15 cellular contexts compared by ENCODE assay signal in genomic region chr1:110070282-110070967, GRCh38. TPM values are rescaled to one million over a fixed set of nuclear protein-coding genes. Genes with fewer than 3 reads are reported as not detected.
DNase-seq lines count a peak whose midpoint lies in the region; ATAC-seq, FAIRE-seq and TF ChIP-seq lines count a peak whose summit lies in the region.
"Had no signal": no experiment of that assay in that cellular context is flagged by ENCODE, and none has a peak within 500 bp of the region (broad histone marks: within the 10 kb centered on the region; RNA-seq: fewer than 3 reads in every experiment).

Gene ALX3 (minus strand): TSS chr1:110070672. CDS start chr1:110070612, 60 bp downstream.

- peak; percentile 7 for ATAC-seq in mucosa of descending colon
- ATAC-seq in HG02610 (IDR thresholded peaks at IDR 0.05; ENCODE audit: unreplicated experiment): no peak
- ATAC-seq: gastroesophageal sphincter had no signal

- H3K27ac ChIP-seq in BLaER1 treated with 17β-estradiol and CSF1 and Interleukin-3, amounts not matched to agents 10 nM and 100 nM: no peak within 1 kb of the TSS
- H3K27ac ChIP-seq in HUES64 (ENCODE audit: low read depth, low read length) (no peak within 1 kb of the TSS), H1 (ENCODE audit: low read depth, low read length) (no peak within 1 kb of the TSS)
- H3K27ac ChIP-seq: gastroesophageal sphincter, neutrophil had no signal

- H3K27me3 ChIP-seq in BLaER1 treated with 17β-estradiol and CSF1 and Interleukin-3, amounts not matched to agents 10 nM and 100 nM: peaks cover 78 to 99% (median 92%) of the 10 kb centered on the region in 11 experiments
- H3K27me3 ChIP-seq in HUES64 (ENCODE audit: insufficient read depth, low read length) (peaks cover 100% of the 10 kb centered on the region), H1 (replicated peaks in 1 of 4; ENCODE audit: control insufficient read depth in 3 of 4, extremely low read depth in 1 of 4, insufficient read depth in 3 of 4, low read length in 3 of 4) (peaks cover 64 to 94% (median 81%) of the 10 kb centered on the region in 4 experiments)

- no peak within 1 kb of the TSS for H2AFZ ChIP-seq in H1 (ENCODE audit: low read length)

- peak within 1 kb of the TSS; percentile 51; the same call in 1 of the 2 replicates for H3K18ac ChIP-seq in H1 (ENCODE audit: extremely low read depth, low read length)

- no peak within 1 kb of the TSS for H2BK5ac ChIP-seq in H1 (ENCODE audit: low read depth, low read length)

- H2BK15ac ChIP-seq in H1 (ENCODE audit: low read length): peak within 1 kb of the TSS; percentile 46; the same call in 1 of the 2 replicates

- no peak for TF ChIP-seq RAD21 in H1 (IDR thresholded peaks at IDR 0.05 in 1 of 2, conservative IDR thresholded peaks at IDR 0.05 in 1 of 2; ENCODE audit: low read depth in 2 of 2, low read length in 2 of 2)

- H3K56ac ChIP-seq in H1 (replicated peaks; ENCODE audit: insufficient read length, low read depth, low read length): no peak within 1 kb of the TSS

- no peak for TF ChIP-seq POLR2A in H1 (IDR thresholded peaks at IDR 0.05; ENCODE audit: control extremely low read depth in 1 of 2, low read depth in 2 of 2, low read length in 2 of 2)

- DNase-seq in H1 (ENCODE audit: low read depth in 1 of 2, low spot score in 2 of 2) (peak in 1 of 2 experiments; percentile 71), mucosa of descending colon (no peak), HT-29 (ENCODE audit: low spot score) (no peak), MV-4-11 (lab: John Stamatoyannopoulos, UW) (no peak), NCI-H526 treated with DMSO at 0.1 percent for 48 hours (lab: John Stamatoyannopoulos, UW) (no peak)
- DNase-seq: NCI-H1105 treated with DMSO at 0.1 percent for 48 hours, T-helper 9 cell had no signal

- peaks cover 0 to 12% (median 0%) of the 10 kb centered on the region in 11 experiments; a peak in 4 of 22 replicates for H3K9me3 ChIP-seq in BLaER1 treated with 17β-estradiol and CSF1 and Interleukin-3, amounts not matched to agents 10 nM and 100 nM (replicated peaks in 1 of 11)
- no peaks in the 10 kb centered on the region for H3K9me3 ChIP-seq in HUES64 (ENCODE audit: insufficient read depth, low read depth, low read length)
- no peaks in the 10 kb centered on the region; a peak in 1 of 4 replicates for H3K9me3 ChIP-seq in H1 (ENCODE audit: insufficient read depth in 2 of 2, low read depth in 1 of 2, low read length in 1 of 2)
- no peaks in the 10 kb centered on the region for H3K9me3 ChIP-seq in mucosa of descending colon
- H3K9me3 ChIP-seq: neutrophil had no signal

- no peaks in the 10 kb centered on the region for H3K36me3 ChIP-seq in BLaER1 treated with 17β-estradiol and CSF1 and Interleukin-3, amounts not matched to agents 10 nM and 100 nM
- H3K36me3 ChIP-seq in HUES64 (ENCODE audit: insufficient read depth, low read length): no peaks in the 10 kb centered on the region
- peaks cover 0 to 8% (median 0%) of the 10 kb centered on the region in 4 experiments; a peak in 3 of 8 replicates for H3K36me3 ChIP-seq in H1 (ENCODE audit: control insufficient read depth in 2 of 4, insufficient read depth in 4 of 4, low read length in 3 of 4)
- H3K36me3 ChIP-seq in mucosa of descending colon (ENCODE audit: low read depth): no peaks in the 10 kb centered on the region
- H3K36me3 ChIP-seq: gastroesophageal sphincter, neutrophil had no signal

- H3K79me1 ChIP-seq in H1 (ENCODE audit: low read depth, low read length): no peaks in the 10 kb centered on the region

- H2BK120ac ChIP-seq in H1 (replicated peaks; ENCODE audit: low read depth, low read length): no peak within 1 kb of the TSS

- H4K8ac ChIP-seq in H1 (ENCODE audit: extremely low read depth, insufficient read depth, low read length): peak within 1 kb of the TSS; percentile 51; the same call in 1 of the 2 replicates

- no peak within 1 kb of the TSS for H3K14ac ChIP-seq in H1 (ENCODE audit: insufficient read length)

- WGBS in HUES64: 1% methylated on average over 75 of the region's 75 CpGs
- whole genome bisulfite sequencing in H1 (ENCODE audit: extremely low coverage in 1 of 2, insufficient coverage in 1 of 2, insufficient read length in 1 of 2, insufficient replicate concordance in 2 of 2, low coverage in 1 of 2, low lambda C conversion rate in 2 of 2, missing lambda C conversion rate in 1 of 2), 2 experiments: 1% methylated on average over 15 of the region's 75 CpGs; no CpG with 5 or more reads in 1 of the 2 experiments

- peak within 1 kb of the TSS; percentile 61; the same call in 1 of the 2 replicates for H2BK20ac ChIP-seq in H1 (ENCODE audit: low read length)

- peaks cover 0 to 57% (median 46%) of the 10 kb centered on the region in 11 experiments; a peak in 18 of 22 replicates for H4K20me1 ChIP-seq in BLaER1 treated with 17β-estradiol and CSF1 and Interleukin-3, amounts not matched to agents 10 nM and 100 nM
- peaks cover 7 to 10% of the 10 kb centered on the region in 2 experiments for H4K20me1 ChIP-seq in H1 (replicated peaks in 1 of 2; ENCODE audit: control insufficient read depth in 1 of 2, insufficient read depth in 2 of 2, low read length in 2 of 2)

- no peak within 1 kb of the TSS for H3K4ac ChIP-seq in H1 (replicated peaks; ENCODE audit: insufficient read length, low read depth, low read length)

- H4K5ac ChIP-seq in H1 (ENCODE audit: insufficient read length, low read depth, low read length): no peak within 1 kb of the TSS

- H2BK12ac ChIP-seq in H1 (ENCODE audit: low read depth, low read length): no peak within 1 kb of the TSS; the same call in 1 of the 2 replicates

- CTCF ChIA-PET in H1 (lab: Charles Lee; ENCODE audit: partially characterized antibody): interaction anchor here (0.7 to 52.4 kb wide), 7 partner anchors 15 to 242 kb away, joined by 3 to 1450 read pairs (median 5); partner anchors contain the start of genes ALX3, STRIP1 and UBL4B

- POLR2A ChIA-PET in H1 (lab: Charles Lee; ENCODE audit: partially characterized antibody): interaction anchor here (0.5 to 2.6 kb wide), 5 partner anchors 11 to 46 kb away, joined by 3 to 11 read pairs (median 3); partner anchors contain the start of gene STRIP1

- FAIRE-seq in H1 (lab: Jason Lieb, UNC): no peak
- FAIRE-seq: D721Med had no signal

- H3K23ac ChIP-seq in H1 (ENCODE audit: insufficient read length): no peak within 1 kb of the TSS

- H3K79me2 ChIP-seq in H1 (ENCODE audit: control insufficient read depth in 1 of 2, insufficient read depth in 2 of 2, low read length in 2 of 2): no peaks in the 10 kb centered on the region

- intact Hi-C loops in mucosa of descending colon (cut with DNase I, micrococcal nuclease): no loop called here

- H3K4me1 ChIP-seq in BLaER1 treated with 17β-estradiol and CSF1 and Interleukin-3, amounts not matched to agents 10 nM and 100 nM: peaks cover 0 to 12% (median 4%) of the 10 kb centered on the region in 10 experiments; a peak in 9 of 20 replicates
- H3K4me1 ChIP-seq in HUES64 (ENCODE audit: insufficient read depth, low read length): peaks cover 5% of the 10 kb centered on the region; the same call in 1 of the 2 replicates
- H3K4me1 ChIP-seq in H1 (replicated peaks in 1 of 4; ENCODE audit: control insufficient read depth in 3 of 4, insufficient read depth in 4 of 4, low read length in 3 of 4): peaks cover 3 to 31% (median 15%) of the 10 kb centered on the region in 4 experiments; a peak in 6 of 7 replicates
- H3K4me1 ChIP-seq in mucosa of descending colon (ENCODE audit: low read depth): peaks cover 26% of the 10 kb centered on the region

- H3K9ac ChIP-seq in BLaER1 treated with 17β-estradiol and CSF1 and Interleukin-3, amounts not matched to agents 10 nM and 100 nM: no peak within 1 kb of the TSS
- H3K9ac ChIP-seq in HUES64 (ENCODE audit: low read depth, low read length) (no peak within 1 kb of the TSS; the same call in 1 of the 2 replicates), H1 (replicated peaks in 1 of 4; ENCODE audit: extremely low read depth in 1 of 4, low read depth in 3 of 4, low read length in 3 of 4) (no peak within 1 kb of the TSS; a peak in 1 of 7 replicates)

- H4K91ac ChIP-seq in H1 (replicated peaks; ENCODE audit: insufficient read length, low read length): no peak within 1 kb of the TSS

- peak within 1 kb of the TSS in 8 of 11 experiments; percentile 24 to 45 (median 33); a peak in 6 of 22 replicates for H3K4me2 ChIP-seq in BLaER1 treated with 17β-estradiol and CSF1 and Interleukin-3, amounts not matched to agents 10 nM and 100 nM
- peak within 1 kb of the TSS; percentile 62 to 71 for H3K4me2 ChIP-seq in H1 (ENCODE audit: insufficient read depth in 1 of 2, low read depth in 2 of 2, low read length in 2 of 2)

- no peak for TF ChIP-seq EP300 in H1 (IDR thresholded peaks at IDR 0.05; ENCODE audit: borderline replicate concordance in 1 of 2, low read depth in 2 of 2, low read length in 2 of 2)

- TF ChIP-seq CTCF in H1 (IDR thresholded peaks at IDR 0.05; ENCODE audit: control extremely low read depth in 1 of 3, insufficient read depth in 1 of 3, low read depth in 1 of 3, low read length in 3 of 3) (no peak), mucosa of descending colon (IDR thresholded peaks at IDR 0.05) (no peak)

- H3K4me3 ChIP-seq in BLaER1 treated with 17β-estradiol and CSF1 and Interleukin-3, amounts not matched to agents 10 nM and 100 nM: peak within 1 kb of the TSS in 2 of 10 experiments; percentile 14 to 30; a peak in 2 of 20 replicates
- peak within 1 kb of the TSS; percentile 44 for H3K4me3 ChIP-seq in HUES64 (ENCODE audit: low read length)
- peak within 1 kb of the TSS; percentile 9 to 56 (median 26); a peak in 7 of 8 replicates for H3K4me3 ChIP-seq in H1 (ENCODE audit: extremely low read depth in 1 of 4, insufficient read depth in 2 of 4, low read depth in 3 of 4, low read length in 4 of 4)
- no peak within 1 kb of the TSS for H3K4me3 ChIP-seq in mucosa of descending colon

- H3K23me2 ChIP-seq in H1 (ENCODE audit: low read depth, low read length): peaks cover 7% of the 10 kb centered on the region; the same call in 1 of the 2 replicates

- H2AK5ac ChIP-seq in H1 (ENCODE audit: low read depth, low read length): no peak within 1 kb of the TSS

TF ChIP-seq in H1, 55 proteins besides CTCF, POLR2A, EP300 and RAD21 (continues in another document):
- TF ChIP-seq SIX5 (IDR thresholded peaks at IDR 0.05; ENCODE audit: low read depth, low read length): no peak

RNA-seq across cellular contexts. Expression of gene ALX3, which starts in this region (rescaled TPM):
- 0.30 TPM for polyA plus RNA-seq in HUES64 (2013, experiment 1 of 2)
- 0.25 TPM for polyA plus RNA-seq in HUES64 (2013, experiment 2 of 2)
- not detected in 2 replicates for total RNA-seq in H1 (2021; fragmentation: NEBNext Ultra II Directional; extraction: Animal tissue kit (Norgen Biotek cat#: 25700))
- 0.06 and 0.20 TPM in 2 replicates for polyA plus RNA-seq in H1 (2011; rRNA removed)
- 0.05 TPM for polyA plus RNA-seq in H1 (2011; cell fraction: cytosol; rRNA removed)
- not detected for polyA plus RNA-seq in H1 (2011; cell fraction: nucleus; rRNA removed)
- 0.10 to 0.12 TPM in 2 of 4 replicates, not detected in the others for polyA plus RNA-seq in H1 (2012, experiment 1 of 2)
- polyA plus RNA-seq in H1 (2012, experiment 2 of 2): not detected
- polyA plus RNA-seq in H1 (2013, experiment 1 of 2): 0.02 TPM
- polyA plus RNA-seq in H1 (2013, experiment 2 of 2): 0.07 TPM
- not detected in 2 replicates for polyA minus RNA-seq in H1 (2011; rRNA and poly(A)+ RNA removed)
- not detected for polyA minus RNA-seq in H1 (2011; cell fraction: cytosol; rRNA and poly(A)+ RNA removed)
- polyA minus RNA-seq in H1 (2011; cell fraction: nucleus; rRNA and poly(A)+ RNA removed): not detected
- not detected for total RNA-seq in mucosa of descending colon
- not detected in 2 replicates for total RNA-seq in HT-29 (2014; rRNA removed; shearing (Covaris generic))
- total RNA-seq: cerebellum, gastroesophageal sphincter, OCI-LY7 had no signal

Comparison
In these comparisons a context has a peak if more than half of its experiments do, and no peak if none do; other contexts are left out.
1. Peak in ATAC-seq in mucosa of descending colon; RNA of the gene not detected or under 1 TPM.